12 cellular contexts compared by ENCODE assay signal in genomic region chr19:39936020-39936419, GRCh38. TPM values are rescaled to one million over a fixed set of nuclear protein-coding genes. Genes with fewer than 3 reads are reported as not detected.
A peak's percentile ranks its signal among the peaks of the same experiment; 100 is the strongest.
DNase-seq lines count a peak whose midpoint lies in the region; ATAC-seq and TF ChIP-seq lines count a peak whose summit lies in the region.
"Had no signal": no experiment of that assay in that cellular context is flagged by ENCODE, and none has a peak within 500 bp of the region (broad histone marks: within the 10 kb centered on the region; RNA-seq: fewer than 3 reads in every experiment).

No MANE protein-coding gene starts in this region.

- peak overlapping the region; percentile 12 for H3K27ac ChIP-seq in SU-DHL-6 (ENCODE audit: low read depth, low read length)

- H3K9me2 ChIP-seq in SU-DHL-6 (replicated peaks; ENCODE audit: insufficient read depth, low read length): no peaks in the 10 kb centered on the region

- H3K4me1 Mint-ChIP-seq in activated T-cell treated with anti-CD3 and anti-CD28 coated beads, Interleukin-2, amount 50 U/mL, for 72 hours (ENCODE audit: low read depth): peaks cover 50% of the 10 kb centered on the region
- H3K4me1 Mint-ChIP-seq in activated T-cell treated with anti-CD3 and anti-CD28 coated beads, Interleukin-2, amount 50 U/mL, for 4 hours (ENCODE audit: low read depth): peaks cover 62% of the 10 kb centered on the region
- H3K4me1 Mint-ChIP-seq in stimulated activated naive CD8-positive, alpha-beta T cell treated with anti-CD3 and anti-CD28 coated beads, Interleukin-15, amount 100 ng/mL, for 72 hours: peaks cover 81% of the 10 kb centered on the region

- peaks cover 10% of the 10 kb centered on the region for H3K36me3 ChIP-seq in SU-DHL-6 (ENCODE audit: low read length)

- no peaks in the 10 kb centered on the region for H3K27me3 ChIP-seq in SU-DHL-6 (ENCODE audit: low read length)

- H3K9ac ChIP-seq in SU-DHL-6 (ENCODE audit: low read length): peak overlapping the region; percentile 15

- peak overlapping the region; percentile 33 to 49 for H3K4me3 Mint-ChIP-seq in activated T-cell treated with anti-CD3 and anti-CD28 coated beads, Interleukin-2, amount 50 U/mL, for 72 hours
- H3K4me3 Mint-ChIP-seq in activated T-cell treated with anti-CD3 and anti-CD28 coated beads, Interleukin-2, amount 50 U/mL, for 4 hours: no peak overlapping the region
- H3K4me3 Mint-ChIP-seq in stimulated activated naive CD8-positive, alpha-beta T cell treated with anti-CD3 and anti-CD28 coated beads, Interleukin-15, amount 100 ng/mL, for 72 hours: peak overlapping the region; percentile 43 to 74

- H3K27me3 Mint-ChIP-seq in activated T-cell treated with anti-CD3 and anti-CD28 coated beads, Interleukin-2, amount 50 U/mL, for 72 hours (ENCODE audit: low read depth): no peaks in the 10 kb centered on the region
- no peaks in the 10 kb centered on the region for H3K27me3 Mint-ChIP-seq in activated T-cell treated with anti-CD3 and anti-CD28 coated beads, Interleukin-2, amount 50 U/mL, for 4 hours (ENCODE audit: low read depth)
- H3K27me3 Mint-ChIP-seq in stimulated activated naive CD8-positive, alpha-beta T cell treated with anti-CD3 and anti-CD28 coated beads, Interleukin-15, amount 100 ng/mL, for 72 hours: no peaks in the 10 kb centered on the region

- H3K36me3 Mint-ChIP-seq in activated T-cell treated with anti-CD3 and anti-CD28 coated beads, Interleukin-2, amount 50 U/mL, for 72 hours (ENCODE audit: insufficient read depth in 2 of 2): peaks cover 9 to 10% of the 10 kb centered on the region in 2 donors
- H3K36me3 Mint-ChIP-seq in activated T-cell treated with anti-CD3 and anti-CD28 coated beads, Interleukin-2, amount 50 U/mL, for 4 hours (ENCODE audit: insufficient read depth): no peaks in the 10 kb centered on the region

- H2AFZ ChIP-seq in SU-DHL-6 (ENCODE audit: low read depth, low read length, severe bottlenecking): no peak overlapping the region

- H4K20me1 ChIP-seq in SU-DHL-6 (ENCODE audit: low read depth, low read length): no peaks in the 10 kb centered on the region

- no peaks in the 10 kb centered on the region for H3K79me2 ChIP-seq in SU-DHL-6 (ENCODE audit: insufficient read depth, low read length)

- no peak overlapping the region for H3K4me2 ChIP-seq in SU-DHL-6 (ENCODE audit: low read depth, low read length, poor library complexity, severe bottlenecking)

- no peak overlapping the region for H3K4me3 ChIP-seq in SU-DHL-6 (ENCODE audit: insufficient read depth, low read length, poor library complexity, severe bottlenecking)

- peaks cover 0 to 5% of the 10 kb centered on the region in 2 donors for H3K9me3 Mint-ChIP-seq in activated T-cell treated with anti-CD3 and anti-CD28 coated beads, Interleukin-2, amount 50 U/mL, for 72 hours
- peaks cover 22% of the 10 kb centered on the region for H3K9me3 Mint-ChIP-seq in activated T-cell treated with anti-CD3 and anti-CD28 coated beads, Interleukin-2, amount 50 U/mL, for 4 hours
- peaks cover 15 to 22% of the 10 kb centered on the region in 2 donors for H3K9me3 Mint-ChIP-seq in stimulated activated naive CD8-positive, alpha-beta T cell treated with anti-CD3 and anti-CD28 coated beads, Interleukin-15, amount 100 ng/mL, for 72 hours

- peak overlapping the region; percentile 9 for H3K27ac Mint-ChIP-seq in activated T-cell treated with anti-CD3 and anti-CD28 coated beads, Interleukin-2, amount 50 U/mL, for 72 hours
- peak overlapping the region; percentile 91 to 94 for H3K27ac Mint-ChIP-seq in stimulated activated naive CD8-positive, alpha-beta T cell treated with anti-CD3 and anti-CD28 coated beads, Interleukin-15, amount 100 ng/mL, for 72 hours

- peaks cover 28% of the 10 kb centered on the region for H3F3A ChIP-seq in SU-DHL-6 (ENCODE audit: insufficient read depth)

- TF ChIP-seq CTCF in SU-DHL-6 (IDR thresholded peaks at IDR 0.05; ENCODE audit: insufficient read depth, low read length, poor library complexity, severe bottlenecking): no peak

- no peak for ATAC-seq in activated T-cell treated with anti-CD3 and anti-CD28 coated beads, Interleukin-2, amount 50 U/mL, for 72 hours (replicated peaks in 1 of 2)
- ATAC-seq in activated T-cell treated with anti-CD3 and anti-CD28 coated beads, Interleukin-2, amount 50 U/mL, for 4 hours: no peak
- no peak for ATAC-seq in stimulated activated naive CD8-positive, alpha-beta T cell treated with anti-CD3 and anti-CD28 coated beads, Interleukin-15, amount 100 ng/mL, for 72 hours
- ATAC-seq in GM19463 (IDR thresholded peaks at IDR 0.05; ENCODE audit: unreplicated experiment): no peak

- no peaks in the 10 kb centered on the region for H3K9me3 ChIP-seq in SU-DHL-6 (ENCODE audit: insufficient read depth, low read length)

- no peak for DNase-seq in activated T-cell treated with anti-CD3 and anti-CD28 coated beads, Interleukin-2, amount 50 U/mL, for 72 hours
- DNase-seq in activated T-cell treated with anti-CD3 and anti-CD28 coated beads, Interleukin-2, amount 50 U/mL, for 4 hours: no peak
- DNase-seq in iPS-NIHi7 (ENCODE audit: extremely low spot score): peak; percentile 2
- DNase-seq in stimulated activated naive CD8-positive, alpha-beta T cell treated with anti-CD3 and anti-CD28 coated beads, Interleukin-15, amount 100 ng/mL, for 72 hours: peak in 1 of 2 donors; percentile 9
- DNase-seq in NCI-H1417 (lab: John Stamatoyannopoulos, UW): no peak
- no peak for DNase-seq in SHP77 treated with DMSO at 0.1 percent for 48 hours (lab: John Stamatoyannopoulos, UW)
- DNase-seq: kidney; NCI-H526; stimulated activated CD4-positive, alpha-beta T cell treated with anti-CD3 and anti-CD28 coated beads, Interleukin-1b, Interleukin-23, amount 100 ng/mL, for 48 hours; stimulated activated CD8-positive, alpha-beta memory T cell treated with anti-CD3 and anti-CD28 coated beads, Interleukin-4, amount 100 ng/mL, for 48 hours had no signal

RNA-seq across cellular contexts. Expression of gene FCGBP, which starts 1.6 kb away (rescaled TPM):
- 10 to 100 TPM in 1 of 2 donors, 1 to 10 TPM in 1; 7.2 to 13.4 TPM for total RNA-seq in activated T-cell treated with anti-CD3 and anti-CD28 coated beads, Interleukin-2, amount 50 U/mL, for 72 hours
- 1 to 10 TPM; 1.7 to 3.0 (median 2.5) TPM for total RNA-seq in activated T-cell treated with anti-CD3 and anti-CD28 coated beads, Interleukin-2, amount 50 U/mL, for 4 hours

RNA-seq across cellular contexts. Expression of gene PSMC4, which starts 34.9 kb away (rescaled TPM):
- 100 to 1,000 TPM; 101 to 114 TPM for total RNA-seq in activated T-cell treated with anti-CD3 and anti-CD28 coated beads, Interleukin-2, amount 50 U/mL, for 72 hours
- 100 to 1,000 TPM; 279 to 293 (median 280) TPM for total RNA-seq in activated T-cell treated with anti-CD3 and anti-CD28 coated beads, Interleukin-2, amount 50 U/mL, for 4 hours
